1 cellular context compared by ENCODE assay signal in the genomic region with DNA sequence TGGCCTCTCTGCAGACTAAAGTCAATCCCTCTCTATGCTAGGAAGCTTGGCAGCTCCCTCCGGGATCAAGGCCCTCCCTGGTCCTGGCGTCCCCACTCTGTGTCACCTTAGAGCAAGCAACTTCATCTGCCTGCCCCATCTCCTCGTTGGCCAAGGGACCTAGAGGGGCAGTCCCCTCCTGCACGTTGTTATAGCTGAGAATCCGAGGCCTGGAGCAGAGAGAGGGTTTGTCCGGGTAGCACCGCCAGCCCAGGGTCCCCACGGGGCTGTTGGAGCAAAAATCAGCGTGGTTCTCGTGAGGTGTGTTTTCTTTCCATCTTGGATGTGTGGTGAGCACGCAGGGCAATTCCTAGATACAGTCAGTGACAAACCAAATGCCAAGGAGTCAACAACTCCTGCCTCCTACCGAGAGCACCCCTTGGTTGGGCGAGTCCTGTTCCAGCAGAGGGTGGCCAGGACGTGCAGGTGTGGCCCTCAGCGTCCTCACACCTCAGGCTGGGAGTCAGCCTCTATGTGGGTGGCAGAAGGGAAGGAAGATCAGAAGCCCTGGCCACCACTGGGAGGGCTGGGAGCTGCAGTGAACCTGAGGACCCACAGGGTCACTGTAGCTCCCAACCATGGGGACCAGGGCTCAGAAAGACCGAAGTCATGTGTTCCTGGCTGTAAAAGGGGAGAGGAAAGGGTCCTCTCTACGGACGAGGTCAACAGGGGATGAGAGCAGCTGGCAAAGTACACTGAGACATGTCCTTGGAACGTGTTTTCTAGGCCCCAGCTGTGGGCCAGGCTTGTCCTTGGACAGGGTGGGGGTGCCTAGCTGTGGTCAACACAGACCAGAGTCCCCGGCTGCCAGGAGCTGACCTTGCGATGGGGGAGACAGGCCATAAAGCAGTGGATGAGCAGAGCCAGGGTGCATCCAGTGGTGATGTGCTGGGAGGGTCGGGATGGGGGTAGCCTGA.
TF ChIP-seq lines count a peak whose summit lies in the region.

No MANE protein-coding gene starts in this region.

TF ChIP-seq in HepG2, 621 proteins besides CTCF, POLR2A, EP300 and RAD21 (continued from another document and continues in another):
- TF ChIP-seq ZBTB40 (IDR thresholded peaks at IDR 0.05), result no peak
- peak; percentile 74; the same call in 1 of the 2 replicates for TF ChIP-seq ZBTB40 (CRISPR knock-in tag; IDR thresholded peaks at IDR 0.05)
- peak; percentile 56; the same call in 1 of the 2 replicates for TF ChIP-seq SIX1 (CRISPR knock-in tag; IDR thresholded peaks at IDR 0.05; ENCODE audit: borderline replicate concordance)
- peak; percentile 41; the same call in 1 of the 2 replicates for TF ChIP-seq CEBPG (CRISPR knock-in tag; IDR thresholded peaks at IDR 0.05)
- TF ChIP-seq SRSF1 (optimal IDR thresholded peaks at IDR 0.05; ENCODE audit: low read depth, low read length), result no peak
- TF ChIP-seq NFE2L1 (CRISPR knock-in tag; IDR thresholded peaks at IDR 0.05; ENCODE audit: borderline replicate concordance), result no peak
- TF ChIP-seq HMG20B (CRISPR knock-in tag; conservative IDR thresholded peaks at IDR 0.05), result peak; percentile 66
- TF ChIP-seq THAP7 (CRISPR knock-in tag; IDR thresholded peaks at IDR 0.05), result peak; percentile 67; the same call in 1 of the 2 replicates
- peak; percentile 33; the same call in 1 of the 2 replicates for TF ChIP-seq ZNF362 (CRISPR knock-in tag; IDR thresholded peaks at IDR 0.05; ENCODE audit: borderline replicate concordance)
- peak; percentile 96 for TF ChIP-seq ZNF772 (CRISPR knock-in tag; IDR thresholded peaks at IDR 0.05)
- TF ChIP-seq ZMAT3 (CRISPR knock-in tag; conservative IDR thresholded peaks at IDR 0.05), result peak; percentile 90; the same call in 1 of the 2 replicates
- TF ChIP-seq ZNF564 (CRISPR knock-in tag; IDR thresholded peaks at IDR 0.05), result peak; percentile 78; the same call in 1 of the 2 replicates
- TF ChIP-seq NFKB2 (CRISPR knock-in tag; IDR thresholded peaks at IDR 0.05; ENCODE audit: borderline replicate concordance), result peak; percentile 65; the same call in 1 of the 2 replicates
- peak; percentile 67; the same call in 1 of the 2 replicates for TF ChIP-seq ZNF12 (CRISPR knock-in tag; IDR thresholded peaks at IDR 0.05)
- no peak for TF ChIP-seq MAF1 (CRISPR knock-in tag; IDR thresholded peaks at IDR 0.05; ENCODE audit: borderline replicate concordance)
- TF ChIP-seq, protein P1, sequence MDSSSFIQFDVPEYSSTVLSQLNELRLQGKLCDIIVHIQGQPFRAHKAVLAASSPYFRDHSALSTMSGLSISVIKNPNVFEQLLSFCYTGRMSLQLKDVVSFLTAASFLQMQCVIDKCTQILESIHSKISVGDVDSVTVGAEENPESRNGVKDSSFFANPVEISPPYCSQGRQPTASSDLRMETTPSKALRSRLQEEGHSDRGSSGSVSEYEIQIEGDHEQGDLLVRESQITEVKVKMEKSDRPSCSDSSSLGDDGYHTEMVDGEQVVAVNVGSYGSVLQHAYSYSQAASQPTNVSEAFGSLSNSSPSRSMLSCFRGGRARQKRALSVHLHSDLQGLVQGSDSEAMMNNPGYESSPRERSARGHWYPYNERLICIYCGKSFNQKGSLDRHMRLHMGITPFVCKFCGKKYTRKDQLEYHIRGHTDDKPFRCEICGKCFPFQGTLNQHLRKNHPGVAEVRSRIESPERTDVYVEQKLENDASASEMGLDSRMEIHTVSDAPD (CRISPR knock-in tag; IDR thresholded peaks at IDR 0.05), result no peak; the same call in 1 of the 2 replicates
- peak in 1 of 2 experiments; percentile 80; a peak in 2 of 4 replicates for TF ChIP-seq KLF16 (CRISPR knock-in tag; IDR thresholded peaks at IDR 0.05)
- TF ChIP-seq NFATC3 (CRISPR knock-in tag; IDR thresholded peaks at IDR 0.05), result no peak
- no peak for TF ChIP-seq SRSF4 (IDR thresholded peaks at IDR 0.05; ENCODE audit: low read depth, low read length, poor library complexity, severe bottlenecking)
- TF ChIP-seq RBM39 (IDR thresholded peaks at IDR 0.05; ENCODE audit: low read depth, low read length, poor library complexity, severe bottlenecking), result no peak
- TF ChIP-seq REXO4 (CRISPR knock-in tag; IDR thresholded peaks at IDR 0.05; ENCODE audit: borderline replicate concordance), result no peak
- TF ChIP-seq RFX5 (IDR thresholded peaks at IDR 0.05; ENCODE audit: low read depth, low read length), result no peak
- TF ChIP-seq NFE2L2 (IDR thresholded peaks at IDR 0.05; ENCODE audit: low read length), result no peak
- TF ChIP-seq KMT2B (CRISPR knock-in tag; IDR thresholded peaks at IDR 0.05), result peak; percentile 74
- peak; percentile 98 for TF ChIP-seq RXRB (CRISPR knock-in tag; IDR thresholded peaks at IDR 0.05; ENCODE audit: borderline replicate concordance)
- TF ChIP-seq ZNF432 (CRISPR knock-in tag; IDR thresholded peaks at IDR 0.05; ENCODE audit: borderline replicate concordance), result no peak
- peak; percentile 80; the same call in 1 of the 2 replicates for TF ChIP-seq SP140L (CRISPR knock-in tag; IDR thresholded peaks at IDR 0.05; ENCODE audit: borderline replicate concordance)
- no peak for TF ChIP-seq PHF20 (CRISPR knock-in tag; IDR thresholded peaks at IDR 0.05)
- TF ChIP-seq ZNF292 (CRISPR knock-in tag; IDR thresholded peaks at IDR 0.05; ENCODE audit: borderline replicate concordance, low read depth), result peak; percentile 99
- TF ChIP-seq RNF2 (conservative IDR thresholded peaks at IDR 0.05; ENCODE audit: low read depth), result peak; percentile 70
- TF ChIP-seq SP1 (IDR thresholded peaks at IDR 0.05), result no peak
- TF ChIP-seq SP1 (CRISPR knock-in tag; IDR thresholded peaks at IDR 0.05), result peak; percentile 43; the same call in 1 of the 2 replicates
- TF ChIP-seq, protein P2, sequence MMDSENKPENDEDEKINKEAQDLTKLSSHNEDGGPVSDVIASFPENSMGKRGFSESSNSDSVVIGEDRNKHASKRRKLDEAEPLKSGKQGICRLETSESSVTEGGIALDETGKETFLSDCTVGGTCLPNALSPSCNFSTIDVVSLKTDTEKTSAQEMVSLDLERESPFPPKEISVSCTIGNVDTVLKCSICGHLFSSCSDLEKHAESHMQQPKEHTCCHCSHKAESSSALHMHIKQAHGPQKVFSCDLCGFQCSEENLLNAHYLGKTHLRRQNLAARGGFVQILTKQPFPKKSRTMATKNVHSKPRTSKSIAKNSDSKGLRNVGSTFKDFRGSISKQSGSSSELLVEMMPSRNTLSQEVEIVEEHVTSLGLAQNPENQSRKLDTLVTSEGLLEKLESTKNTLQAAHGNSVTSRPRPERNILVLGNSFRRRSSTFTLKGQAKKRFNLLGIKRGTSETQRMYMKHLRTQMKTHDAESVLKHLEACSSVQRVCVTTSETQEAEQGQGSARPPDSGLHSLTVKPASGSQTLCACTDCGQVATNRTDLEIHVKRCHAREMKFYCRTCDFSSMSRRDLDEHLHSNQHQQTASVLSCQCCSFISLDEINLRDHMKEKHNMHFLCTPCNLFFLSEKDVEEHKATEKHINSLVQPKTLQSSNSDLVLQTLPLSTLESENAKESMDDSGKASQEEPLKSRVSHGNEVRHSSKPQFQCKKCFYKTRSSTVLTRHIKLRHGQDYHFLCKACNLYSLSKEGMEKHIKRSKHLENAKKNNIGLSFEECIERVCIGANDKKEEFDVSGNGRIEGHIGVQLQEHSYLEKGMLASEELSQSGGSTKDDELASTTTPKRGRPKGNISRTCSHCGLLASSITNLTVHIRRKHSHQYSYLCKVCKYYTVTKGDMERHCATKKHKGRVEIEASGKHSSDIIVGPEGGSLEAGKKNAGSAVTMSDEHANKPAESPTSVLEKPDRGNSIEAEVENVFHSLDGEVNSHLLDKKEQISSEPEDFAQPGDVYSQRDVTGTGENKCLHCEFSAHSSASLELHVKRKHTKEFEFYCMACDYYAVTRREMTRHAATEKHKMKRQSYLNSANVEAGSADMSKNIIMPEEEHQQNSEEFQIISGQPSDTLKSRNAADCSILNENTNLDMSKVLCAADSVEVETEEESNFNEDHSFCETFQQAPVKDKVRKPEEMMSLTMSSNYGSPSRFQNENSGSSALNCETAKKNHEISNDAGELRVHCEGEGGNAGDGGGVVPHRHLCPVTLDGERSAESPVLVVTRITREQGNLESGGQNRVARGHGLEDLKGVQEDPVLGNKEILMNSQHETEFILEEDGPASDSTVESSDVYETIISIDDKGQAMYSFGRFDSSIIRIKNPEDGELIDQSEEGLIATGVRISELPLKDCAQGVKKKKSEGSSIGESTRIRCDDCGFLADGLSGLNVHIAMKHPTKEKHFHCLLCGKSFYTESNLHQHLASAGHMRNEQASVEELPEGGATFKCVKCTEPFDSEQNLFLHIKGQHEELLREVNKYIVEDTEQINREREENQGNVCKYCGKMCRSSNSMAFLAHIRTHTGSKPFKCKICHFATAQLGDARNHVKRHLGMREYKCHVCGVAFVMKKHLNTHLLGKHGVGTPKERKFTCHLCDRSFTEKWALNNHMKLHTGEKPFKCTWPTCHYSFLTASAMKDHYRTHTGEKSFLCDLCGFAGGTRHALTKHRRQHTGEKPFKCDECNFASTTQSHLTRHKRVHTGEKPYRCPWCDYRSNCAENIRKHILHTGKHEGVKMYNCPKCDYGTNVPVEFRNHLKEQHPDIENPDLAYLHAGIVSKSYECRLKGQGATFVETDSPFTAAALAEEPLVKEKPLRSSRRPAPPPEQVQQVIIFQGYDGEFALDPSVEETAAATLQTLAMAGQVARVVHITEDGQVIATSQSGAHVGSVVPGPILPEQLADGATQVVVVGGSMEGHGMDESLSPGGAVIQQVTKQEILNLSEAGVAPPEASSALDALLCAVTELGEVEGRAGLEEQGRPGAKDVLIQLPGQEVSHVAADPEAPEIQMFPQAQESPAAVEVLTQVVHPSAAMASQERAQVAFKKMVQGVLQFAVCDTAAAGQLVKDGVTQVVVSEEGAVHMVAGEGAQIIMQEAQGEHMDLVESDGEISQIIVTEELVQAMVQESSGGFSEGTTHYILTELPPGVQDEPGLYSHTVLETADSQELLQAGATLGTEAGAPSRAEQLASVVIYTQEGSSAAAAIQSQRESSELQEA (CRISPR knock-in tag; IDR thresholded peaks at IDR 0.05; ENCODE audit: not compliant biosample characterization), result peak; percentile 67
- peak; percentile 89 for TF ChIP-seq NRL (CRISPR knock-in tag; IDR thresholded peaks at IDR 0.05; ENCODE audit: borderline replicate concordance)
- no peak for TF ChIP-seq CEBPB (IDR thresholded peaks at IDR 0.05; ENCODE audit: borderline replicate concordance, low read depth, low read length)
- TF ChIP-seq ZNF674 (CRISPR knock-in tag; IDR thresholded peaks at IDR 0.05; ENCODE audit: low read depth), result peak; percentile 62; the same call in 1 of the 2 replicates
